ENCODE assay signal across 8 cellular contexts in genomic region chr2:120436885-120437603, GRCh38.
DNase-seq lines count a peak whose midpoint lies in the region; ATAC-seq and TF ChIP-seq lines count a peak whose summit lies in the region.

No MANE protein-coding gene starts in this region.

- H3K4me3 ChIP-seq in breast epithelium, result no peak overlapping the region

- ATAC-seq in HG02642 (IDR thresholded peaks at IDR 0.05; ENCODE audit: poor library complexity, unreplicated experiment) (no peak), HG03097 (IDR thresholded peaks at IDR 0.05; ENCODE audit: low FRiP score, unreplicated experiment) (no peak), GM21825 (IDR thresholded peaks at IDR 0.05; ENCODE audit: unreplicated experiment) (no peak)

- no peak for DNase-seq in AG09319 (ENCODE audit: extremely low read depth, low read depth)
- DNase-seq in NCI-H460 (ENCODE audit: extremely low read depth, low read depth), result peak; percentile 15
- no peak for DNase-seq in breast epithelium (ENCODE audit: low spot score in 2 of 2)
- DNase-seq in non-pigmented ciliary epithelial cell (ENCODE audit: low read depth), result peak; percentile 5

- intact Hi-C loops in breast epithelium (cut with DNase I; ENCODE audit: low total_unique reads), result no loop called here

- TF ChIP-seq POLR2A in breast epithelium (IDR thresholded peaks at IDR 0.05), result no peak

- H3K36me3 ChIP-seq in breast epithelium, result no peaks in the 10 kb centered on the region

- no peaks in the 10 kb centered on the region for H3K9me3 ChIP-seq in breast epithelium

- H3K27me3 ChIP-seq in breast epithelium, result no peaks in the 10 kb centered on the region

- peaks cover 4% of the 10 kb centered on the region in 2 donors for H3K4me1 ChIP-seq in breast epithelium

- TF ChIP-seq CTCF in AG09319 (IDR thresholded peaks at IDR 0.05; ENCODE audit: low read depth, low read length) (peak; percentile 33), GM12873 (IDR thresholded peaks at IDR 0.05; ENCODE audit: insufficient read depth, low read depth, low read length, missing control alignments) (peak; percentile 73), breast epithelium (IDR thresholded peaks at IDR 0.05) (peak in 2 of 3 donors; percentile 22 to 41)

- peak overlapping the region in 1 of 2 donors; percentile 63 for H3K27ac ChIP-seq in breast epithelium

Comparison
In these comparisons a context has a peak if more than half of its experiments do, and no peak if none do; other contexts are left out.
1. DNase-seq: peak in NCI-H460 (single experiment) and non-pigmented ciliary epithelial cell (single experiment); none in AG09319 (single experiment) and breast epithelium (0 of 2).
2. Peak in every context shown above with its lines, with median percentiles within 50 percentile points of each other: CTCF ChIP-seq.